In genomic region chr14:52313493-52313881, GRCh38 we compare ENCODE assay signal across 8 cellular contexts. TPM values are rescaled to one million over a fixed set of nuclear protein-coding genes. Genes with fewer than 3 reads are reported as not detected.
DNase-seq lines count a peak whose midpoint lies in the region; ATAC-seq, FAIRE-seq and TF ChIP-seq lines count a peak whose summit lies in the region.

No MANE protein-coding gene starts in this region.

- peaks cover 0 to 14% of the 10 kb centered on the region in 2 donors for H3K4me1 ChIP-seq in kidney (ENCODE audit: control insufficient read depth in 1 of 2, insufficient read depth in 1 of 2, low read depth in 1 of 2, low read length in 2 of 2)
- peaks cover 29% of the 10 kb centered on the region for H3K4me1 ChIP-seq in suprapubic skin

- H3K9me3 ChIP-seq in kidney (ENCODE audit: control insufficient read depth in 1 of 2, low read length in 2 of 2) (no peaks in the 10 kb centered on the region), suprapubic skin (no peaks in the 10 kb centered on the region)

- peaks cover 83% of the 10 kb centered on the region for H3K36me3 Mint-ChIP-seq in activated CD8-positive, alpha-beta memory T cell treated with anti-CD3 and anti-CD28 coated beads, Interleukin-2, amount 10 ng/mL, durations not matched to agents 7 days and 5 days
- H3K36me3 Mint-ChIP-seq in activated naive CD8-positive, alpha-beta T cell treated with anti-CD3 and anti-CD28 coated beads, Interleukin-2, amount 10 ng/mL, durations not matched to agents 7 days and 5 days: peaks cover 76% of the 10 kb centered on the region

- H3K36me3 ChIP-seq in kidney (ENCODE audit: control insufficient read depth in 1 of 2, insufficient read depth in 2 of 2, low read length in 2 of 2) (no peaks in the 10 kb centered on the region), suprapubic skin (no peaks in the 10 kb centered on the region)

- CTCF ChIA-PET in activated CD8-positive, alpha-beta memory T cell treated with anti-CD3 and anti-CD28 coated beads, Interleukin-2, amount 10 ng/mL, durations not matched to agents 7 days and 5 days (lab: Charles Lee): interaction anchor here (0.8 to 7.5 kb wide), 6 partner anchors 9 to 91 kb away, joined by 3 to 52 read pairs (median 6); no protein-coding TSS in a partner anchor

- FAIRE-seq in kidney (lab: Jason Lieb, UNC): no peak

- no peaks in the 10 kb centered on the region for H3K9me3 Mint-ChIP-seq in activated CD8-positive, alpha-beta memory T cell treated with anti-CD3 and anti-CD28 coated beads, Interleukin-2, amount 10 ng/mL, durations not matched to agents 7 days and 5 days (ENCODE audit: low read depth)
- H3K9me3 Mint-ChIP-seq in activated naive CD8-positive, alpha-beta T cell treated with anti-CD3 and anti-CD28 coated beads, Interleukin-2, amount 10 ng/mL, durations not matched to agents 7 days and 5 days: no peaks in the 10 kb centered on the region

- TF ChIP-seq POLR2A in suprapubic skin (IDR thresholded peaks at IDR 0.05): no peak

- no peak for ATAC-seq in activated CD8-positive, alpha-beta memory T cell treated with anti-CD3 and anti-CD28 coated beads, Interleukin-2, amount 10 ng/mL, durations not matched to agents 7 days and 5 days
- ATAC-seq in activated naive CD8-positive, alpha-beta T cell treated with anti-CD3 and anti-CD28 coated beads, Interleukin-2, amount 10 ng/mL, durations not matched to agents 7 days and 5 days (ENCODE audit: low read depth): no peak
- ATAC-seq in omental fat pad (ENCODE audit: low FRiP score) (no peak), GM21825 (IDR thresholded peaks at IDR 0.05; ENCODE audit: unreplicated experiment) (no peak)

- POLR2A ChIA-PET in activated naive CD8-positive, alpha-beta T cell treated with anti-CD3 and anti-CD28 coated beads, Interleukin-2, amount 10 ng/mL, durations not matched to agents 7 days and 5 days (lab: Charles Lee): interaction anchor here (0.7 to 12.0 kb wide), 23 partner anchors 8 to 452 kb away, joined by 3 to 225 read pairs (median 6); partner anchors contain the start of genes ERO1A, GNG2, GPR137C and TXNDC16

- peaks cover 52% of the 10 kb centered on the region for H3K4me1 Mint-ChIP-seq in activated CD8-positive, alpha-beta memory T cell treated with anti-CD3 and anti-CD28 coated beads, Interleukin-2, amount 10 ng/mL, durations not matched to agents 7 days and 5 days
- H3K4me1 Mint-ChIP-seq in activated naive CD8-positive, alpha-beta T cell treated with anti-CD3 and anti-CD28 coated beads, Interleukin-2, amount 10 ng/mL, durations not matched to agents 7 days and 5 days: peaks cover 56% of the 10 kb centered on the region

- H3K27ac ChIP-seq in kidney (ENCODE audit: low read depth in 2 of 2, low read length in 2 of 2): peak overlapping the region; percentile 23 to 66
- peak overlapping the region; percentile 42 for H3K27ac ChIP-seq in suprapubic skin

- H3K27ac Mint-ChIP-seq in activated CD8-positive, alpha-beta memory T cell treated with anti-CD3 and anti-CD28 coated beads, Interleukin-2, amount 10 ng/mL, durations not matched to agents 7 days and 5 days: peak overlapping the region; percentile 99
- peak overlapping the region; percentile 97 for H3K27ac Mint-ChIP-seq in activated naive CD8-positive, alpha-beta T cell treated with anti-CD3 and anti-CD28 coated beads, Interleukin-2, amount 10 ng/mL, durations not matched to agents 7 days and 5 days

- H3K27me3 ChIP-seq in suprapubic skin: peaks cover 22% of the 10 kb centered on the region

- no peaks in the 10 kb centered on the region for H3K27me3 Mint-ChIP-seq in activated CD8-positive, alpha-beta memory T cell treated with anti-CD3 and anti-CD28 coated beads, Interleukin-2, amount 10 ng/mL, durations not matched to agents 7 days and 5 days
- no peaks in the 10 kb centered on the region for H3K27me3 Mint-ChIP-seq in activated naive CD8-positive, alpha-beta T cell treated with anti-CD3 and anti-CD28 coated beads, Interleukin-2, amount 10 ng/mL, durations not matched to agents 7 days and 5 days

- TF ChIP-seq CTCF in kidney (IDR thresholded peaks at IDR 0.05; ENCODE audit: borderline replicate concordance, extremely low read depth, insufficient read depth) (no peak), suprapubic skin (IDR thresholded peaks at IDR 0.05) (no peak), omental fat pad (IDR thresholded peaks at IDR 0.05) (no peak)

- DNase-seq in activated CD8-positive, alpha-beta memory T cell treated with anti-CD3 and anti-CD28 coated beads, Interleukin-2, amount 10 ng/mL, durations not matched to agents 7 days and 5 days: no peak
- DNase-seq in activated CD8-positive, alpha-beta memory T cell treated with anti-CD3 and anti-CD28 coated beads, Interleukin-2, amount 50 U/mL, for 48 hours: no peak
- DNase-seq in activated naive CD8-positive, alpha-beta T cell treated with anti-CD3 and anti-CD28 coated beads, Interleukin-2, amount 10 ng/mL, durations not matched to agents 7 days and 5 days: no peak
- DNase-seq in kidney: no peak
- DNase-seq in suprapubic skin (ENCODE audit: low spot score in 2 of 2): no peak
- DNase-seq in germinal center (ENCODE audit: low spot score): no peak
- no peak for DNase-seq in omental fat pad (ENCODE audit: low spot score)

- intact Hi-C loops in kidney (cut with DNase I): no loop called here

- 35% methylated on average over 10 of the region's 10 CpGs for WGBS in suprapubic skin

- H3K9ac ChIP-seq in kidney (ENCODE audit: low read length in 2 of 2): peak overlapping the region; percentile 37 to 67

- peak overlapping the region; percentile 64 to 78 for H3K4me3 ChIP-seq in kidney (ENCODE audit: low read length in 2 of 2)
- H3K4me3 ChIP-seq in suprapubic skin: peak overlapping the region; percentile 53

- peak overlapping the region; percentile 100 for H3K4me3 Mint-ChIP-seq in activated CD8-positive, alpha-beta memory T cell treated with anti-CD3 and anti-CD28 coated beads, Interleukin-2, amount 10 ng/mL, durations not matched to agents 7 days and 5 days
- peak overlapping the region; percentile 97 for H3K4me3 Mint-ChIP-seq in activated naive CD8-positive, alpha-beta T cell treated with anti-CD3 and anti-CD28 coated beads, Interleukin-2, amount 10 ng/mL, durations not matched to agents 7 days and 5 days

- TF ChIP-seq EP300 in suprapubic skin (IDR thresholded peaks at IDR 0.05): no peak

RNA-seq across cellular contexts. Expression of gene PTGER2, which starts 0.6 kb away (rescaled TPM):
- total RNA-seq in activated CD8-positive, alpha-beta memory T cell treated with anti-CD3 and anti-CD28 coated beads, Interleukin-2, amount 10 ng/mL, durations not matched to agents 7 days and 5 days: 100 to 1,000 TPM in 1 of 2 experiments, 10 to 100 TPM in 1; 97.6 to 117 TPM
- 100 to 1,000 TPM; 115 to 119 TPM for total RNA-seq in activated naive CD8-positive, alpha-beta T cell treated with anti-CD3 and anti-CD28 coated beads, Interleukin-2, amount 10 ng/mL, durations not matched to agents 7 days and 5 days
- 10.0 TPM for total RNA-seq in kidney
- polyA plus RNA-seq in kidney (ENCODE audit: insufficient read depth, low read depth, low replicate concordance): 3.4 TPM
- 1 to 10 TPM in 1 of 4 donors, under 1 TPM in 3; 0.49 to 1.0 (median 0.68) TPM for total RNA-seq in suprapubic skin
- total RNA-seq in omental fat pad: 10 to 100 TPM in 1 of 4 donors, 1 to 10 TPM in 3; 4.0 to 34.8 (median 6.3) TPM

RNA-seq across cellular contexts. Expression of gene PTGDR, which starts 46.0 kb away (rescaled TPM):
- total RNA-seq in activated CD8-positive, alpha-beta memory T cell treated with anti-CD3 and anti-CD28 coated beads, Interleukin-2, amount 10 ng/mL, durations not matched to agents 7 days and 5 days: 1 to 10 TPM in 1 of 2 experiments, under 1 TPM in 1; 0.07 to 1.7 TPM
- total RNA-seq in activated naive CD8-positive, alpha-beta T cell treated with anti-CD3 and anti-CD28 coated beads, Interleukin-2, amount 10 ng/mL, durations not matched to agents 7 days and 5 days: 1 to 10 TPM; 2.6 to 3.1 TPM
- total RNA-seq in kidney (3.1 TPM), suprapubic skin (1 to 10 TPM in 2 of 4 donors, under 1 TPM in 2; 0.23 to 2.0 (median 1.1) TPM), omental fat pad (1 to 10 TPM in 3 of 4 donors, under 1 TPM in 1; 0.74 to 2.1 (median 1.6) TPM)
- polyA plus RNA-seq in kidney (ENCODE audit: insufficient read depth, low read depth, low replicate concordance): 0.22 TPM
